In genomic region chr1:119885903-119886783, GRCh38 we compare ENCODE assay signal across 8 cellular contexts. TPM values are rescaled to one million over a fixed set of nuclear protein-coding genes. Genes with fewer than 3 reads are reported as not detected.
DNase-seq lines count a peak whose midpoint lies in the region; ATAC-seq and TF ChIP-seq lines count a peak whose summit lies in the region.

No MANE protein-coding gene starts in this region.

- peaks cover 11% of the 10 kb centered on the region for H3K9me3 Mint-ChIP-seq in activated B cell treated with CpG ODN at 0.5 μM for 24 hours
- H3K9me3 Mint-ChIP-seq in central memory CD8-positive, alpha-beta T cell: peaks cover 8% of the 10 kb centered on the region
- peaks cover 7% of the 10 kb centered on the region for H3K9me3 Mint-ChIP-seq in stimulated activated memory B cell treated with anti-CD40 and anti-IgM and Interleukin-4, amounts not matched to agents 10 μg/mL and 1 μg/mL and 100 μg/mL, for 72 hours

- TF ChIP-seq CTCF in activated B cell treated with CpG ODN at 0.5 μM for 24 hours (IDR thresholded peaks at IDR 0.05): no peak

- intact Hi-C loops in activated B cell treated with CpG ODN at 0.5 μM for 24 hours (cut with micrococcal nuclease): loop anchor here (10.0 kb wide), 1 partner anchor 259 kb away; no protein-coding TSS in a partner anchor

- CTCF ChIA-PET in activated B cell treated with CpG ODN at 0.5 μM for 24 hours (lab: Charles Lee): no interaction called here

- H3K27me3 Mint-ChIP-seq in activated B cell treated with CpG ODN at 0.5 μM for 24 hours: peaks cover 20% of the 10 kb centered on the region
- H3K27me3 Mint-ChIP-seq in central memory CD8-positive, alpha-beta T cell: peaks cover 31% of the 10 kb centered on the region
- peaks cover 58% of the 10 kb centered on the region for H3K27me3 Mint-ChIP-seq in stimulated activated memory B cell treated with anti-CD40 and anti-IgM and Interleukin-4, amounts not matched to agents 10 μg/mL and 1 μg/mL and 100 μg/mL, for 72 hours

- no peak overlapping the region for H3K4me3 Mint-ChIP-seq in activated B cell treated with CpG ODN at 0.5 μM for 24 hours
- H3K4me3 Mint-ChIP-seq in central memory CD8-positive, alpha-beta T cell: no peak overlapping the region
- no peak overlapping the region for H3K4me3 Mint-ChIP-seq in stimulated activated memory B cell treated with anti-CD40 and anti-IgM and Interleukin-4, amounts not matched to agents 10 μg/mL and 1 μg/mL and 100 μg/mL, for 72 hours

- no peak overlapping the region for H3K27ac Mint-ChIP-seq in activated B cell treated with CpG ODN at 0.5 μM for 24 hours
- H3K27ac Mint-ChIP-seq in central memory CD8-positive, alpha-beta T cell (ENCODE audit: low read depth): no peak overlapping the region
- H3K27ac Mint-ChIP-seq in stimulated activated memory B cell treated with anti-CD40 and anti-IgM and Interleukin-4, amounts not matched to agents 10 μg/mL and 1 μg/mL and 100 μg/mL, for 72 hours: no peak overlapping the region

- ATAC-seq in activated B cell treated with CpG ODN at 0.5 μM for 24 hours (ENCODE audit: low read depth) (peak; percentile 52), HG02973 (IDR thresholded peaks at IDR 0.05; ENCODE audit: unreplicated experiment) (no peak)
- ATAC-seq in central memory CD8-positive, alpha-beta T cell (replicated peaks; ENCODE audit: extremely low read depth, poor library complexity, severe bottlenecking): no peak
- peak; percentile 54 for ATAC-seq in stimulated activated memory B cell treated with anti-CD40 and anti-IgM and Interleukin-4, amounts not matched to agents 10 μg/mL and 1 μg/mL and 100 μg/mL, for 72 hours

- no peaks in the 10 kb centered on the region for H3K4me1 Mint-ChIP-seq in activated B cell treated with CpG ODN at 0.5 μM for 24 hours
- no peaks in the 10 kb centered on the region for H3K4me1 Mint-ChIP-seq in central memory CD8-positive, alpha-beta T cell
- no peaks in the 10 kb centered on the region for H3K4me1 Mint-ChIP-seq in stimulated activated memory B cell treated with anti-CD40 and anti-IgM and Interleukin-4, amounts not matched to agents 10 μg/mL and 1 μg/mL and 100 μg/mL, for 72 hours

- peaks cover 8% of the 10 kb centered on the region for H3K36me3 Mint-ChIP-seq in activated B cell treated with CpG ODN at 0.5 μM for 24 hours (ENCODE audit: low read depth)
- H3K36me3 Mint-ChIP-seq in central memory CD8-positive, alpha-beta T cell (ENCODE audit: insufficient read depth): no peaks in the 10 kb centered on the region
- peaks cover 10% of the 10 kb centered on the region for H3K36me3 Mint-ChIP-seq in stimulated activated memory B cell treated with anti-CD40 and anti-IgM and Interleukin-4, amounts not matched to agents 10 μg/mL and 1 μg/mL and 100 μg/mL, for 72 hours

- peak; percentile 4 to 71 (median 59) for DNase-seq in NCI-H1417 (lab: John Stamatoyannopoulos, UW)
- DNase-seq in NCI-H1417 treated with DMSO at 0.1 percent for 48 hours (lab: John Stamatoyannopoulos, UW): no peak
- DNase-seq in LHCN-M2 (ENCODE audit: low read depth): peak; percentile 48
- no peak for DNase-seq in activated B cell treated with CpG ODN at 0.5 μM for 24 hours
- peak; percentile 25 to 34 for DNase-seq in central memory CD8-positive, alpha-beta T cell (ENCODE audit: low spot score in 2 of 2)
- DNase-seq in lung microvascular endothelial cell (ENCODE audit: low read depth in 2 of 2): peak; percentile 64 to 65

- POLR2A ChIA-PET in activated B cell treated with CpG ODN at 0.5 μM for 24 hours (lab: Charles Lee): no interaction called here

RNA-seq across cellular contexts. Expression of gene ADAM30, which starts 10.2 kb away (rescaled TPM):
- total RNA-seq in LHCN-M2 (2014; rRNA removed) (not detected in 2 replicates), activated B cell treated with CpG ODN at 0.5 μM for 24 hours (not detected in 2 replicates), lung microvascular endothelial cell (not detected in 2 replicates)
- polyA plus RNA-seq in LHCN-M2 (2012): not detected

Comparison
In these comparisons a context has a peak if more than half of its experiments do, and no peak if none do; other contexts are left out.
1. DNase-seq: peak in NCI-H1417 (3 of 3), LHCN-M2 (single experiment), central memory CD8-positive, alpha-beta T cell (2 of 2) and lung microvascular endothelial cell (2 of 2); none in NCI-H1417 treated with DMSO at 0.1 percent for 48 hours (single experiment) and activated B cell treated with CpG ODN at 0.5 μM for 24 hours (single experiment).
2. ATAC-seq: peak in activated B cell treated with CpG ODN at 0.5 μM for 24 hours (single experiment) and stimulated activated memory B cell treated with anti-CD40 and anti-IgM and Interleukin-4, amounts not matched to agents 10 μg/mL and 1 μg/mL and 100 μg/mL, for 72 hours (single experiment); none in central memory CD8-positive, alpha-beta T cell (single experiment) and HG02973 (single experiment).